9 cellular contexts compared by ENCODE assay signal in genomic region chr2:240579071-240579762, GRCh38. TPM values are rescaled to one million over a fixed set of nuclear protein-coding genes. Genes with fewer than 3 reads are reported as not detected.
DNase-seq lines count a peak whose midpoint lies in the region; ATAC-seq and TF ChIP-seq lines count a peak whose summit lies in the region.
"Had no signal": no experiment of that assay in that cellular context is flagged by ENCODE, and none has a peak within 500 bp of the region (broad histone marks: within the 10 kb centered on the region; RNA-seq: fewer than 3 reads in every experiment).

No MANE protein-coding gene starts in this region.

- no peak overlapping the region for H3K4me3 Mint-ChIP-seq in activated CD4-positive, alpha-beta T cell treated with anti-CD3 and anti-CD28 coated beads, Interleukin-2, amount 10 ng/mL, durations not matched to agents 24 days and 14 days
- H3K4me3 Mint-ChIP-seq in activated CD4-positive, alpha-beta memory T cell treated with anti-CD3 and anti-CD28 coated beads for 36 hours: no peak overlapping the region

- no peaks in the 10 kb centered on the region for H3K9me3 Mint-ChIP-seq in activated CD4-positive, alpha-beta T cell treated with anti-CD3 and anti-CD28 coated beads, Interleukin-2, amount 10 ng/mL, durations not matched to agents 24 days and 14 days
- H3K9me3 Mint-ChIP-seq in activated CD4-positive, alpha-beta memory T cell treated with anti-CD3 and anti-CD28 coated beads for 36 hours: no peaks in the 10 kb centered on the region

- no peaks in the 10 kb centered on the region for H3K27me3 ChIP-seq in suprapubic skin

- TF ChIP-seq EP300 in suprapubic skin (IDR thresholded peaks at IDR 0.05): no peak

- WGBS in suprapubic skin: 81% methylated on average over 8 of the region's 12 CpGs

- no peak for TF ChIP-seq POLR2A in suprapubic skin (IDR thresholded peaks at IDR 0.05)

- intact Hi-C loops in activated CD4-positive, alpha-beta T cell treated with anti-CD3 and anti-CD28 coated beads, Interleukin-2, amount 10 ng/mL, durations not matched to agents 24 days and 14 days (cut with micrococcal nuclease): no loop called here
- intact Hi-C loops in activated CD4-positive, alpha-beta memory T cell treated with anti-CD3 and anti-CD28 coated beads for 36 hours (cut with micrococcal nuclease): loop anchor here (1.0 kb wide), 3 partner anchors 10 to 18 kb away; no protein-coding TSS in a partner anchor
- intact Hi-C loops in left ventricle myocardium superior (cut with micrococcal nuclease): no loop called here

- POLR2A ChIA-PET in activated CD4-positive, alpha-beta memory T cell treated with anti-CD3 and anti-CD28 coated beads for 36 hours (lab: Charles Lee): interaction anchor here (1.3 to 1.6 kb wide), 5 partner anchors 11 to 27 kb away, joined by 4 to 26 read pairs (median 7); partner anchors contain the start of genes ANKMY1 and RNPEPL1

- peak overlapping the region; percentile 68 for H3K27ac Mint-ChIP-seq in activated CD4-positive, alpha-beta T cell treated with anti-CD3 and anti-CD28 coated beads, Interleukin-2, amount 10 ng/mL, durations not matched to agents 24 days and 14 days
- H3K27ac Mint-ChIP-seq in activated CD4-positive, alpha-beta memory T cell treated with anti-CD3 and anti-CD28 coated beads for 36 hours: peak overlapping the region; percentile 90

- H3K4me1 Mint-ChIP-seq in activated CD4-positive, alpha-beta T cell treated with anti-CD3 and anti-CD28 coated beads, Interleukin-2, amount 10 ng/mL, durations not matched to agents 24 days and 14 days: peaks cover 15% of the 10 kb centered on the region
- H3K4me1 Mint-ChIP-seq in activated CD4-positive, alpha-beta memory T cell treated with anti-CD3 and anti-CD28 coated beads for 36 hours (ENCODE audit: low read depth): peaks cover 31% of the 10 kb centered on the region

- H3K27ac ChIP-seq in suprapubic skin (peak overlapping the region; percentile 78), caudate nucleus (ENCODE audit: low read depth, low read length) (no peak overlapping the region)

- ATAC-seq in left ventricle myocardium superior: no peak
- ATAC-seq in HG03095 (IDR thresholded peaks at IDR 0.05; ENCODE audit: unreplicated experiment): no peak

- H3K27me3 Mint-ChIP-seq in activated CD4-positive, alpha-beta T cell treated with anti-CD3 and anti-CD28 coated beads, Interleukin-2, amount 10 ng/mL, durations not matched to agents 24 days and 14 days: no peaks in the 10 kb centered on the region
- H3K27me3 Mint-ChIP-seq in activated CD4-positive, alpha-beta memory T cell treated with anti-CD3 and anti-CD28 coated beads for 36 hours: no peaks in the 10 kb centered on the region

- H3K9me3 ChIP-seq in suprapubic skin: no peaks in the 10 kb centered on the region

- no peak overlapping the region for H3K4me3 ChIP-seq in suprapubic skin

- H3K36me3 Mint-ChIP-seq in activated CD4-positive, alpha-beta T cell treated with anti-CD3 and anti-CD28 coated beads, Interleukin-2, amount 10 ng/mL, durations not matched to agents 24 days and 14 days (ENCODE audit: low read depth): peaks cover 24% of the 10 kb centered on the region
- H3K36me3 Mint-ChIP-seq in activated CD4-positive, alpha-beta memory T cell treated with anti-CD3 and anti-CD28 coated beads for 36 hours: peaks cover 13% of the 10 kb centered on the region

- H3K4me1 ChIP-seq in suprapubic skin: peaks cover 65% of the 10 kb centered on the region

- peaks cover 44% of the 10 kb centered on the region for H3K36me3 ChIP-seq in suprapubic skin

- CTCF ChIA-PET in activated CD4-positive, alpha-beta memory T cell treated with anti-CD3 and anti-CD28 coated beads for 36 hours (lab: Charles Lee): interaction anchor here (1.1 to 3.4 kb wide), 9 partner anchors 8 to 764 kb away, joined by 3 to 58 read pairs (median 13); partner anchors contain the start of genes ANKMY1 and DUSP28

- no peak for DNase-seq in activated CD4-positive, alpha-beta T cell treated with anti-CD3 and anti-CD28 coated beads, Interleukin-2, amount 10 ng/mL, durations not matched to agents 24 days and 14 days
- no peak for DNase-seq in activated CD4-positive, alpha-beta T cell treated with anti-CD3 and anti-CD28 coated beads, Interleukin-2, amount 50 U/mL, for 4 hours
- peak; percentile 23 for DNase-seq in activated CD4-positive, alpha-beta memory T cell treated with anti-CD3 and anti-CD28 coated beads for 36 hours
- DNase-seq in left ventricle myocardium superior (peak; percentile 27), suprapubic skin (ENCODE audit: low spot score in 2 of 2) (no peak), caudate nucleus (lab: John Stamatoyannopoulos, UW) (no peak), globus pallidus (ENCODE audit: low spot score) (no peak)

- no peak for TF ChIP-seq CTCF in suprapubic skin (IDR thresholded peaks at IDR 0.05)

RNA-seq across cellular contexts. Expression of gene CAPN10, which starts 7.3 kb away (rescaled TPM):
- total RNA-seq in activated CD4-positive, alpha-beta T cell treated with anti-CD3 and anti-CD28 coated beads, Interleukin-2, amount 10 ng/mL, durations not matched to agents 24 days and 14 days: 48.4 and 51.9 TPM in 2 replicates
- 10 to 100 TPM; 32.6 to 33.9 TPM for total RNA-seq in activated CD4-positive, alpha-beta memory T cell treated with anti-CD3 and anti-CD28 coated beads for 36 hours
- total RNA-seq in left ventricle myocardium superior (51.2 TPM), suprapubic skin (10 to 100 TPM; 31.3 to 73.6 (median 37.9) TPM)

RNA-seq across cellular contexts. Expression of gene RNPEPL1, which starts 10.9 kb away (rescaled TPM):
- 59.1 and 60.7 TPM in 2 replicates for total RNA-seq in activated CD4-positive, alpha-beta T cell treated with anti-CD3 and anti-CD28 coated beads, Interleukin-2, amount 10 ng/mL, durations not matched to agents 24 days and 14 days
- total RNA-seq in activated CD4-positive, alpha-beta memory T cell treated with anti-CD3 and anti-CD28 coated beads for 36 hours: 10 to 100 TPM; 55.2 to 56.0 TPM
- total RNA-seq in left ventricle myocardium superior: 105 TPM
- total RNA-seq in suprapubic skin: 100 to 1,000 TPM in 1 of 4 donors, 10 to 100 TPM in 3; 70.8 to 104 (median 72.6) TPM

RNA-seq across cellular contexts. Expression of gene DUSP28, which starts 19.1 kb away (rescaled TPM):
- 6.3 and 7.9 TPM in 2 replicates for total RNA-seq in activated CD4-positive, alpha-beta T cell treated with anti-CD3 and anti-CD28 coated beads, Interleukin-2, amount 10 ng/mL, durations not matched to agents 24 days and 14 days
- total RNA-seq in activated CD4-positive, alpha-beta memory T cell treated with anti-CD3 and anti-CD28 coated beads for 36 hours: 1 to 10 TPM; 4.1 to 4.2 TPM
- total RNA-seq in left ventricle myocardium superior: 13.2 TPM
- 10 to 100 TPM in 1 of 4 donors, 1 to 10 TPM in 3; 6.3 to 10.4 (median 8.3) TPM for total RNA-seq in suprapubic skin

RNA-seq across cellular contexts. Expression of gene ANKMY1, which starts 21.4 kb away (rescaled TPM):
- 24.8 and 26.7 TPM in 2 replicates for total RNA-seq in activated CD4-positive, alpha-beta T cell treated with anti-CD3 and anti-CD28 coated beads, Interleukin-2, amount 10 ng/mL, durations not matched to agents 24 days and 14 days
- 10 to 100 TPM; 18.4 to 19.1 TPM for total RNA-seq in activated CD4-positive, alpha-beta memory T cell treated with anti-CD3 and anti-CD28 coated beads for 36 hours
- total RNA-seq in left ventricle myocardium superior (5.1 TPM), suprapubic skin (10 to 100 TPM; 12.2 to 52.1 (median 23.0) TPM)

RNA-seq across cellular contexts. Expression of gene GPR35, which starts 46.1 kb away (rescaled TPM):
- total RNA-seq in activated CD4-positive, alpha-beta T cell treated with anti-CD3 and anti-CD28 coated beads, Interleukin-2, amount 10 ng/mL, durations not matched to agents 24 days and 14 days: 7.1 and 8.7 TPM in 2 replicates
- 1 to 10 TPM; 3.4 to 4.7 TPM for total RNA-seq in activated CD4-positive, alpha-beta memory T cell treated with anti-CD3 and anti-CD28 coated beads for 36 hours
- total RNA-seq in left ventricle myocardium superior: 2.1 TPM
- 1 to 10 TPM; 1.4 to 7.5 (median 2.5) TPM for total RNA-seq in suprapubic skin
- total RNA-seq: H7 had no signal

Comparison
In these comparisons a context has a peak if more than half of its experiments do, and no peak if none do; other contexts are left out.
1. DNase-seq: peak in activated CD4-positive, alpha-beta memory T cell treated with anti-CD3 and anti-CD28 coated beads for 36 hours (single experiment) and left ventricle myocardium superior (single experiment); none in activated CD4-positive, alpha-beta T cell treated with anti-CD3 and anti-CD28 coated beads, Interleukin-2, amount 10 ng/mL, durations not matched to agents 24 days and 14 days (single experiment), activated CD4-positive, alpha-beta T cell treated with anti-CD3 and anti-CD28 coated beads, Interleukin-2, amount 50 U/mL, for 4 hours (0 of 2), suprapubic skin (0 of 2), caudate nucleus (0 of 61) and globus pallidus (single experiment).